Comparison of ENCODE assay signal across 24 cellular contexts in the genomic region with DNA sequence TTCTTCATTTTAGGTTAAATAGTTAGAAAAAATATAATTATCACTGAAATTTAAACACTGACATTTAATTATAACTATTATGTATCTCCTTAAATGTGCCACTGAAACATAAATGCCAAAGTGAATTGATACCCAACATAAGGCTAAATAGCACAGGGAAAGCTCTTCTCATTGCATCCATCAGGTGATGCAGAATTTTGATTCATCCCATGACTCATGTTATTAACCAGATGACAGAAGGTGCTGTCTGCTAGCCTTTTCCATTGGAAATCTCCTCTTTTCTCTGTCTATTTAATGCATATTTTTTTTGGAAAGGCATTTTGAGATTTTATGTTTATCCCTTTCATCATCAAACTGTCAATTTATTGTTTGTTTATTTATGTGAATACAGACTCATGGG.
"Had no signal": no experiment of that assay in that cellular context is flagged by ENCODE, and none has a peak within 500 bp of the region (broad histone marks: within the 10 kb centered on the region; RNA-seq: fewer than 3 reads in every experiment).

No MANE protein-coding gene starts in this region.

- H3K9me3 ChIP-seq: SK-N-SH had no signal

- H3K27ac ChIP-seq: KMS-11, RWPE1 had no signal

- FAIRE-seq: HepG2, K562 had no signal

- H3K4me3 ChIP-seq: K562 had no signal

- H3K36me3 Mint-ChIP-seq: IgD-negative memory B cell, T-cell had no signal

- DNase-seq: Kasumi-1, MM.1S, NCI-H1092 treated with DMSO at 0.1 percent for 48 hours, NCI-H1436, NCI-H187, NCI-H2029, NCI-H2081 treated with DMSO at 0.1 percent for 48 hours, NCI-H2171, NCI-H226, NCI-H446, NCI-H510A, NCI-H524 treated with DMSO at 0.1 percent for 48 hours, NCI-H69, NCI-H774, SHP77, SK-N-SH, SW 1271, T-cell had no signal

- H3K27ac Mint-ChIP-seq: IgD-negative memory B cell, T-cell had no signal

- H3K4me3 Mint-ChIP-seq: IgD-negative memory B cell, T-cell had no signal

- H3K9ac ChIP-seq: KMS-11, SK-N-SH had no signal

- ATAC-seq: HepG2, K562, Panc1, T-cell had no signal

- H3K27me3 Mint-ChIP-seq: IgD-negative memory B cell had no signal

- H3K4me1 Mint-ChIP-seq: IgD-negative memory B cell, T-cell had no signal

- H3K4me2 ChIP-seq: KMS-11, SK-N-SH had no signal
